1 cellular context compared by ENCODE assay signal in genomic region chr5:176995896-176996767, GRCh38.
TF ChIP-seq lines count a peak whose summit lies in the region.

No MANE protein-coding gene starts in this region.

TF ChIP-seq in K562, 482 proteins besides CTCF, POLR2A, EP300 and RAD21 (continued from another document and continues in another):
- TF ChIP-seq, protein P1, sequence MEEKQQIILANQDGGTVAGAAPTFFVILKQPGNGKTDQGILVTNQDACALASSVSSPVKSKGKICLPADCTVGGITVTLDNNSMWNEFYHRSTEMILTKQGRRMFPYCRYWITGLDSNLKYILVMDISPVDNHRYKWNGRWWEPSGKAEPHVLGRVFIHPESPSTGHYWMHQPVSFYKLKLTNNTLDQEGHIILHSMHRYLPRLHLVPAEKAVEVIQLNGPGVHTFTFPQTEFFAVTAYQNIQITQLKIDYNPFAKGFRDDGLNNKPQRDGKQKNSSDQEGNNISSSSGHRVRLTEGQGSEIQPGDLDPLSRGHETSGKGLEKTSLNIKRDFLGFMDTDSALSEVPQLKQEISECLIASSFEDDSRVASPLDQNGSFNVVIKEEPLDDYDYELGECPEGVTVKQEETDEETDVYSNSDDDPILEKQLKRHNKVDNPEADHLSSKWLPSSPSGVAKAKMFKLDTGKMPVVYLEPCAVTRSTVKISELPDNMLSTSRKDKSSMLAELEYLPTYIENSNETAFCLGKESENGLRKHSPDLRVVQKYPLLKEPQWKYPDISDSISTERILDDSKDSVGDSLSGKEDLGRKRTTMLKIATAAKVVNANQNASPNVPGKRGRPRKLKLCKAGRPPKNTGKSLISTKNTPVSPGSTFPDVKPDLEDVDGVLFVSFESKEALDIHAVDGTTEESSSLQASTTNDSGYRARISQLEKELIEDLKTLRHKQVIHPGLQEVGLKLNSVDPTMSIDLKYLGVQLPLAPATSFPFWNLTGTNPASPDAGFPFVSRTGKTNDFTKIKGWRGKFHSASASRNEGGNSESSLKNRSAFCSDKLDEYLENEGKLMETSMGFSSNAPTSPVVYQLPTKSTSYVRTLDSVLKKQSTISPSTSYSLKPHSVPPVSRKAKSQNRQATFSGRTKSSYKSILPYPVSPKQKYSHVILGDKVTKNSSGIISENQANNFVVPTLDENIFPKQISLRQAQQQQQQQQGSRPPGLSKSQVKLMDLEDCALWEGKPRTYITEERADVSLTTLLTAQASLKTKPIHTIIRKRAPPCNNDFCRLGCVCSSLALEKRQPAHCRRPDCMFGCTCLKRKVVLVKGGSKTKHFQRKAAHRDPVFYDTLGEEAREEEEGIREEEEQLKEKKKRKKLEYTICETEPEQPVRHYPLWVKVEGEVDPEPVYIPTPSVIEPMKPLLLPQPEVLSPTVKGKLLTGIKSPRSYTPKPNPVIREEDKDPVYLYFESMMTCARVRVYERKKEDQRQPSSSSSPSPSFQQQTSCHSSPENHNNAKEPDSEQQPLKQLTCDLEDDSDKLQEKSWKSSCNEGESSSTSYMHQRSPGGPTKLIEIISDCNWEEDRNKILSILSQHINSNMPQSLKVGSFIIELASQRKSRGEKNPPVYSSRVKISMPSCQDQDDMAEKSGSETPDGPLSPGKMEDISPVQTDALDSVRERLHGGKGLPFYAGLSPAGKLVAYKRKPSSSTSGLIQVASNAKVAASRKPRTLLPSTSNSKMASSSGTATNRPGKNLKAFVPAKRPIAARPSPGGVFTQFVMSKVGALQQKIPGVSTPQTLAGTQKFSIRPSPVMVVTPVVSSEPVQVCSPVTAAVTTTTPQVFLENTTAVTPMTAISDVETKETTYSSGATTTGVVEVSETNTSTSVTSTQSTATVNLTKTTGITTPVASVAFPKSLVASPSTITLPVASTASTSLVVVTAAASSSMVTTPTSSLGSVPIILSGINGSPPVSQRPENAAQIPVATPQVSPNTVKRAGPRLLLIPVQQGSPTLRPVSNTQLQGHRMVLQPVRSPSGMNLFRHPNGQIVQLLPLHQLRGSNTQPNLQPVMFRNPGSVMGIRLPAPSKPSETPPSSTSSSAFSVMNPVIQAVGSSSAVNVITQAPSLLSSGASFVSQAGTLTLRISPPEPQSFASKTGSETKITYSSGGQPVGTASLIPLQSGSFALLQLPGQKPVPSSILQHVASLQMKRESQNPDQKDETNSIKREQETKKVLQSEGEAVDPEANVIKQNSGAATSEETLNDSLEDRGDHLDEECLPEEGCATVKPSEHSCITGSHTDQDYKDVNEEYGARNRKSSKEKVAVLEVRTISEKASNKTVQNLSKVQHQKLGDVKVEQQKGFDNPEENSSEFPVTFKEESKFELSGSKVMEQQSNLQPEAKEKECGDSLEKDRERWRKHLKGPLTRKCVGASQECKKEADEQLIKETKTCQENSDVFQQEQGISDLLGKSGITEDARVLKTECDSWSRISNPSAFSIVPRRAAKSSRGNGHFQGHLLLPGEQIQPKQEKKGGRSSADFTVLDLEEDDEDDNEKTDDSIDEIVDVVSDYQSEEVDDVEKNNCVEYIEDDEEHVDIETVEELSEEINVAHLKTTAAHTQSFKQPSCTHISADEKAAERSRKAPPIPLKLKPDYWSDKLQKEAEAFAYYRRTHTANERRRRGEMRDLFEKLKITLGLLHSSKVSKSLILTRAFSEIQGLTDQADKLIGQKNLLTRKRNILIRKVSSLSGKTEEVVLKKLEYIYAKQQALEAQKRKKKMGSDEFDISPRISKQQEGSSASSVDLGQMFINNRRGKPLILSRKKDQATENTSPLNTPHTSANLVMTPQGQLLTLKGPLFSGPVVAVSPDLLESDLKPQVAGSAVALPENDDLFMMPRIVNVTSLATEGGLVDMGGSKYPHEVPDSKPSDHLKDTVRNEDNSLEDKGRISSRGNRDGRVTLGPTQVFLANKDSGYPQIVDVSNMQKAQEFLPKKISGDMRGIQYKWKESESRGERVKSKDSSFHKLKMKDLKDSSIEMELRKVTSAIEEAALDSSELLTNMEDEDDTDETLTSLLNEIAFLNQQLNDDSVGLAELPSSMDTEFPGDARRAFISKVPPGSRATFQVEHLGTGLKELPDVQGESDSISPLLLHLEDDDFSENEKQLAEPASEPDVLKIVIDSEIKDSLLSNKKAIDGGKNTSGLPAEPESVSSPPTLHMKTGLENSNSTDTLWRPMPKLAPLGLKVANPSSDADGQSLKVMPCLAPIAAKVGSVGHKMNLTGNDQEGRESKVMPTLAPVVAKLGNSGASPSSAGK (IDR thresholded peaks at IDR 0.05): no peak
- TF ChIP-seq ZNF184 (CRISPR knock-in tag; IDR thresholded peaks at IDR 0.05): no peak
- no peak for TF ChIP-seq ZNF830 (CRISPR knock-in tag; IDR thresholded peaks at IDR 0.05)
- TF ChIP-seq MCM2 (IDR thresholded peaks at IDR 0.05; ENCODE audit: low read depth): no peak
- no peak for TF ChIP-seq ZBTB7A (IDR thresholded peaks at IDR 0.05; ENCODE audit: borderline replicate concordance, control insufficient read depth, low read depth, low read length)
- TF ChIP-seq GABPB1 (CRISPR knock-in tag; IDR thresholded peaks at IDR 0.05): no peak
- TF ChIP-seq, protein P2, sequence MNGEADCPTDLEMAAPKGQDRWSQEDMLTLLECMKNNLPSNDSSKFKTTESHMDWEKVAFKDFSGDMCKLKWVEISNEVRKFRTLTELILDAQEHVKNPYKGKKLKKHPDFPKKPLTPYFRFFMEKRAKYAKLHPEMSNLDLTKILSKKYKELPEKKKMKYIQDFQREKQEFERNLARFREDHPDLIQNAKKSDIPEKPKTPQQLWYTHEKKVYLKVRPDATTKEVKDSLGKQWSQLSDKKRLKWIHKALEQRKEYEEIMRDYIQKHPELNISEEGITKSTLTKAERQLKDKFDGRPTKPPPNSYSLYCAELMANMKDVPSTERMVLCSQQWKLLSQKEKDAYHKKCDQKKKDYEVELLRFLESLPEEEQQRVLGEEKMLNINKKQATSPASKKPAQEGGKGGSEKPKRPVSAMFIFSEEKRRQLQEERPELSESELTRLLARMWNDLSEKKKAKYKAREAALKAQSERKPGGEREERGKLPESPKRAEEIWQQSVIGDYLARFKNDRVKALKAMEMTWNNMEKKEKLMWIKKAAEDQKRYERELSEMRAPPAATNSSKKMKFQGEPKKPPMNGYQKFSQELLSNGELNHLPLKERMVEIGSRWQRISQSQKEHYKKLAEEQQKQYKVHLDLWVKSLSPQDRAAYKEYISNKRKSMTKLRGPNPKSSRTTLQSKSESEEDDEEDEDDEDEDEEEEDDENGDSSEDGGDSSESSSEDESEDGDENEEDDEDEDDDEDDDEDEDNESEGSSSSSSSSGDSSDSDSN (IDR thresholded peaks at IDR 0.05; ENCODE audit: borderline replicate concordance in 1 of 2, low read depth in 2 of 2, low read length in 2 of 2): no peak
- TF ChIP-seq CEBPB (tag; IDR thresholded peaks at IDR 0.05): peak; percentile 38
- TF ChIP-seq ZNF121 (CRISPR knock-in tag; conservative IDR thresholded peaks at IDR 0.05): no peak
- no peak for TF ChIP-seq TOE1 (IDR thresholded peaks at IDR 0.05; ENCODE audit: borderline replicate concordance)
- no peak for TF ChIP-seq TOE1 (CRISPR knock-in tag; IDR thresholded peaks at IDR 0.05; ENCODE audit: borderline replicate concordance, low read depth)
- TF ChIP-seq KAT8 (IDR thresholded peaks at IDR 0.05; ENCODE audit: low read depth): no peak
- TF ChIP-seq PHF8 (IDR thresholded peaks at IDR 0.05; ENCODE audit: borderline replicate concordance, low read length): no peak
- TF ChIP-seq TAF15 (IDR thresholded peaks at IDR 0.05; ENCODE audit: low read depth, low read length): no peak
- TF ChIP-seq, protein P3, sequence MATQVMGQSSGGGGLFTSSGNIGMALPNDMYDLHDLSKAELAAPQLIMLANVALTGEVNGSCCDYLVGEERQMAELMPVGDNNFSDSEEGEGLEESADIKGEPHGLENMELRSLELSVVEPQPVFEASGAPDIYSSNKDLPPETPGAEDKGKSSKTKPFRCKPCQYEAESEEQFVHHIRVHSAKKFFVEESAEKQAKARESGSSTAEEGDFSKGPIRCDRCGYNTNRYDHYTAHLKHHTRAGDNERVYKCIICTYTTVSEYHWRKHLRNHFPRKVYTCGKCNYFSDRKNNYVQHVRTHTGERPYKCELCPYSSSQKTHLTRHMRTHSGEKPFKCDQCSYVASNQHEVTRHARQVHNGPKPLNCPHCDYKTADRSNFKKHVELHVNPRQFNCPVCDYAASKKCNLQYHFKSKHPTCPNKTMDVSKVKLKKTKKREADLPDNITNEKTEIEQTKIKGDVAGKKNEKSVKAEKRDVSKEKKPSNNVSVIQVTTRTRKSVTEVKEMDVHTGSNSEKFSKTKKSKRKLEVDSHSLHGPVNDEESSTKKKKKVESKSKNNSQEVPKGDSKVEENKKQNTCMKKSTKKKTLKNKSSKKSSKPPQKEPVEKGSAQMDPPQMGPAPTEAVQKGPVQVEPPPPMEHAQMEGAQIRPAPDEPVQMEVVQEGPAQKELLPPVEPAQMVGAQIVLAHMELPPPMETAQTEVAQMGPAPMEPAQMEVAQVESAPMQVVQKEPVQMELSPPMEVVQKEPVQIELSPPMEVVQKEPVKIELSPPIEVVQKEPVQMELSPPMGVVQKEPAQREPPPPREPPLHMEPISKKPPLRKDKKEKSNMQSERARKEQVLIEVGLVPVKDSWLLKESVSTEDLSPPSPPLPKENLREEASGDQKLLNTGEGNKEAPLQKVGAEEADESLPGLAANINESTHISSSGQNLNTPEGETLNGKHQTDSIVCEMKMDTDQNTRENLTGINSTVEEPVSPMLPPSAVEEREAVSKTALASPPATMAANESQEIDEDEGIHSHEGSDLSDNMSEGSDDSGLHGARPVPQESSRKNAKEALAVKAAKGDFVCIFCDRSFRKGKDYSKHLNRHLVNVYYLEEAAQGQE (CRISPR knock-in tag; IDR thresholded peaks at IDR 0.05; ENCODE audit: low read depth): no peak
- TF ChIP-seq E2F3 (CRISPR knock-in tag; IDR thresholded peaks at IDR 0.05): no peak
- TF ChIP-seq ZKSCAN3 (CRISPR knock-in tag; IDR thresholded peaks at IDR 0.05): no peak
- no peak for TF ChIP-seq GATA2 (CRISPR knock-in tag; IDR thresholded peaks at IDR 0.05)
- no peak for TF ChIP-seq ZNF436 (CRISPR knock-in tag; IDR thresholded peaks at IDR 0.05)
- no peak for TF ChIP-seq MTA3 (IDR thresholded peaks at IDR 0.05; ENCODE audit: borderline replicate concordance)
- no peak for TF ChIP-seq ZNF146 (CRISPR knock-in tag; IDR thresholded peaks at IDR 0.05; ENCODE audit: unreplicated experiment)
- TF ChIP-seq RBBP5 (IDR thresholded peaks at IDR 0.05; ENCODE audit: borderline replicate concordance, insufficient read depth, low read length, poor library complexity, severe bottlenecking): peak; percentile 29
- TF ChIP-seq FOXA3 (CRISPR knock-in tag; conservative IDR thresholded peaks at IDR 0.05 in 1 of 2, IDR thresholded peaks at IDR 0.05 in 1 of 2): peak in 1 of 2 experiments; percentile 71; a peak in 2 of 4 replicates
- TF ChIP-seq ZNF124 (CRISPR knock-in tag; IDR thresholded peaks at IDR 0.05): no peak
- no peak for TF ChIP-seq RBM34 (IDR thresholded peaks at IDR 0.05; ENCODE audit: borderline replicate concordance, insufficient read depth, low read length)
- TF ChIP-seq, protein P4, sequence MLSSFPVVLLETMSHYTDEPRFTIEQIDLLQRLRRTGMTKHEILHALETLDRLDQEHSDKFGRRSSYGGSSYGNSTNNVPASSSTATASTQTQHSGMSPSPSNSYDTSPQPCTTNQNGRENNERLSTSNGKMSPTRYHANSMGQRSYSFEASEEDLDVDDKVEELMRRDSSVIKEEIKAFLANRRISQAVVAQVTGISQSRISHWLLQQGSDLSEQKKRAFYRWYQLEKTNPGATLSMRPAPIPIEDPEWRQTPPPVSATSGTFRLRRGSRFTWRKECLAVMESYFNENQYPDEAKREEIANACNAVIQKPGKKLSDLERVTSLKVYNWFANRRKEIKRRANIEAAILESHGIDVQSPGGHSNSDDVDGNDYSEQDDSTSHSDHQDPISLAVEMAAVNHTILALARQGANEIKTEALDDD (IDR thresholded peaks at IDR 0.05): peak; percentile 74; the same call in 1 of the 2 replicates
- no peak for TF ChIP-seq ZNF134 (CRISPR knock-in tag; conservative IDR thresholded peaks at IDR 0.05)
- TF ChIP-seq, protein P5, sequence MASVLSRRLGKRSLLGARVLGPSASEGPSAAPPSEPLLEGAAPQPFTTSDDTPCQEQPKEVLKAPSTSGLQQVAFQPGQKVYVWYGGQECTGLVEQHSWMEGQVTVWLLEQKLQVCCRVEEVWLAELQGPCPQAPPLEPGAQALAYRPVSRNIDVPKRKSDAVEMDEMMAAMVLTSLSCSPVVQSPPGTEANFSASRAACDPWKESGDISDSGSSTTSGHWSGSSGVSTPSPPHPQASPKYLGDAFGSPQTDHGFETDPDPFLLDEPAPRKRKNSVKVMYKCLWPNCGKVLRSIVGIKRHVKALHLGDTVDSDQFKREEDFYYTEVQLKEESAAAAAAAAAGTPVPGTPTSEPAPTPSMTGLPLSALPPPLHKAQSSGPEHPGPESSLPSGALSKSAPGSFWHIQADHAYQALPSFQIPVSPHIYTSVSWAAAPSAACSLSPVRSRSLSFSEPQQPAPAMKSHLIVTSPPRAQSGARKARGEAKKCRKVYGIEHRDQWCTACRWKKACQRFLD (CRISPR knock-in tag; IDR thresholded peaks at IDR 0.05): no peak
- no peak for TF ChIP-seq SAP30 (IDR thresholded peaks at IDR 0.05; ENCODE audit: borderline replicate concordance, insufficient read depth, low read depth, low read length, poor library complexity, severe bottlenecking)
- no peak for TF ChIP-seq FUS (optimal IDR thresholded peaks at IDR 0.05; ENCODE audit: low read depth, low read length)
- no peak for TF ChIP-seq VEZF1 (CRISPR knock-in tag; IDR thresholded peaks at IDR 0.05)
- TF ChIP-seq MTA2 (IDR thresholded peaks at IDR 0.05; ENCODE audit: low read depth): no peak
- TF ChIP-seq CTBP1 (IDR thresholded peaks at IDR 0.05; ENCODE audit: borderline replicate concordance): 0 out of 2 replicates have a peak, but pooled peaks have one; percentile 44
- TF ChIP-seq, protein P6, sequence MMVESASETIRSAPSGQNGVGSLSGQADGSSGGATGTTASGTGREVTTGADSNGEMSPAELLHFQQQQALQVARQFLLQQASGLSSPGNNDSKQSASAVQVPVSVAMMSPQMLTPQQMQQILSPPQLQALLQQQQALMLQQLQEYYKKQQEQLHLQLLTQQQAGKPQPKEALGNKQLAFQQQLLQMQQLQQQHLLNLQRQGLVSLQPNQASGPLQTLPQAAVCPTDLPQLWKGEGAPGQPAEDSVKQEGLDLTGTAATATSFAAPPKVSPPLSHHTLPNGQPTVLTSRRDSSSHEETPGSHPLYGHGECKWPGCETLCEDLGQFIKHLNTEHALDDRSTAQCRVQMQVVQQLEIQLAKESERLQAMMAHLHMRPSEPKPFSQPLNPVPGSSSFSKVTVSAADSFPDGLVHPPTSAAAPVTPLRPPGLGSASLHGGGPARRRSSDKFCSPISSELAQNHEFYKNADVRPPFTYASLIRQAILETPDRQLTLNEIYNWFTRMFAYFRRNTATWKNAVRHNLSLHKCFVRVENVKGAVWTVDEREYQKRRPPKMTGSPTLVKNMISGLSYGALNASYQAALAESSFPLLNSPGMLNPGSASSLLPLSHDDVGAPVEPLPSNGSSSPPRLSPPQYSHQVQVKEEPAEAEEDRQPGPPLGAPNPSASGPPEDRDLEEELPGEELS (CRISPR knock-in tag; IDR thresholded peaks at IDR 0.05; ENCODE audit: borderline replicate concordance): no peak
